In genomic region chr7:131385039-131385605, GRCh38 we compare ENCODE assay signal across 2 cellular contexts.
TF ChIP-seq lines count a peak whose summit lies in the region.

No MANE protein-coding gene starts in this region.

TF ChIP-seq in A549, 52 proteins besides CTCF, POLR2A, EP300 and RAD21 (continued from another document):
- TF ChIP-seq HMGXB4 (CRISPR knock-in tag; IDR thresholded peaks at IDR 0.05; ENCODE audit: borderline replicate concordance) (no peak), ELK1 (IDR thresholded peaks at IDR 0.05; ENCODE audit: low read depth, low read length) (no peak), TFCP2L1 (CRISPR knock-in tag; IDR thresholded peaks at IDR 0.05) (no peak), GATA3 (IDR thresholded peaks at IDR 0.05; ENCODE audit: borderline replicate concordance) (no peak), RCOR1 (IDR thresholded peaks at IDR 0.05; ENCODE audit: low read depth, low read length) (no peak), PBX3 (IDR thresholded peaks at IDR 0.05) (no peak), ZC3H11A (IDR thresholded peaks at IDR 0.05) (no peak), RFX5 (IDR thresholded peaks at IDR 0.05) (no peak), HEYL (CRISPR knock-in tag; IDR thresholded peaks at IDR 0.05) (no peak), CBX2 (IDR thresholded peaks at IDR 0.05; ENCODE audit: borderline replicate concordance, low read depth) (no peak), SMC3 (IDR thresholded peaks at IDR 0.05) (no peak), JUN (IDR thresholded peaks at IDR 0.05) (no peak), BHLHE40 (IDR thresholded peaks at IDR 0.05; ENCODE audit: low read depth, low read length) (no peak)
TF ChIP-seq in A549: peak in this region for 0.

TF ChIP-seq in GM23338, 12 proteins besides CTCF, POLR2A, EP300 and RAD21 (continued from another document):
- TF ChIP-seq REST (IDR thresholded peaks at IDR 0.05; ENCODE audit: unreplicated experiment) (no peak), NANOG (IDR thresholded peaks at IDR 0.05; ENCODE audit: borderline replicate concordance) (no peak), CREB1 (CRISPR knock-in tag; IDR thresholded peaks at IDR 0.05; ENCODE audit: low read depth) (no peak), ETS1 (IDR thresholded peaks at IDR 0.05) (no peak), ZNF462 (CRISPR knock-in tag; IDR thresholded peaks at IDR 0.05) (no peak), JUNB (IDR thresholded peaks at IDR 0.05; ENCODE audit: unreplicated experiment) (no peak), EZH2 (IDR thresholded peaks at IDR 0.05; ENCODE audit: low read depth, unreplicated experiment) (no peak), STAT1 (IDR thresholded peaks at IDR 0.05; ENCODE audit: unreplicated experiment) (no peak), ZNF114 (CRISPR knock-in tag; IDR thresholded peaks at IDR 0.05) (no peak), EZH2phosphoT487 (IDR thresholded peaks at IDR 0.05; ENCODE audit: unreplicated experiment) (no peak), POLR2AphosphoS5 (IDR thresholded peaks at IDR 0.05; ENCODE audit: low read depth) (no peak)
